ENCODE assay signal across 1 cellular context in the genomic region with DNA sequence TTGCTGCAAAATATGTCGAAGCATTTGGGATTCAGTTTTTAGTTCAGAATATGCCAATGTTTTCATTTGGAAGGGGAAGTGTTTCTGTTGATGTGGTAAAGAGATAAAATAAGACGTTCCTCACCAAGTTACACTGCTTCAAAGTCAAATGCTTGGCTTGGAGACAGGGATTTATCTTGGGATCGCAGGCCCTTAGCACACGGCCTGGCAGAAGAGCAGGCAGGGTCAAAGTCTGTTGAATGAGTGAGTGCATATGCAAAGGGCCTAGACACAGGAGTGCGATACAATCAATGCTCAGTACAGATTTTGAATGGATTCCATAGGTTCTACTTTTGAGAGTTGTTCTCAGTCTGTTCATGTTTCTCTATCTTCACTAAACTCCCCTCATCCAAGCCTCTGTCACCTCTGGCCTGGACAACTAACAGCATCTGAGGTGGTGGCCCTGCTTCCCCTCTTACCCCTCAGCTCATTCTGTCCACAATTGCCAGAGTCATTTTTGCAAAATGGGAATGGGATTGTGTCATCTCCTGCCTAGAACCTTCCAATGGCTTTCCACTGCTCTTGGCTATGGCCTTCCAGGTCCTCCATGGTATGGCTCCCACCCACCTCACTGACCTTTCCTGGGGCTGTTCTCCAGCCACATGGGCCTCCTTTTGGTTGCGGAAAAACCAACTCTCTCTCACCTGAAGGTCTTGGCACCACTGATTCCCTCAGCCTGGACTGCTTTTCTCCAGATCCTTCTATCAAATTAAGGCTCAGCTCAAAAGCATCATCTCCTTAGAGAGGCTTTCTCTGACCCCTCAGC.
TF ChIP-seq lines count a peak whose summit lies in the region.

No MANE protein-coding gene starts in this region.

TF ChIP-seq in liver, 16 proteins besides CTCF, POLR2A, EP300 and RAD21 (continued from another document):
- TF ChIP-seq, protein P1, sequence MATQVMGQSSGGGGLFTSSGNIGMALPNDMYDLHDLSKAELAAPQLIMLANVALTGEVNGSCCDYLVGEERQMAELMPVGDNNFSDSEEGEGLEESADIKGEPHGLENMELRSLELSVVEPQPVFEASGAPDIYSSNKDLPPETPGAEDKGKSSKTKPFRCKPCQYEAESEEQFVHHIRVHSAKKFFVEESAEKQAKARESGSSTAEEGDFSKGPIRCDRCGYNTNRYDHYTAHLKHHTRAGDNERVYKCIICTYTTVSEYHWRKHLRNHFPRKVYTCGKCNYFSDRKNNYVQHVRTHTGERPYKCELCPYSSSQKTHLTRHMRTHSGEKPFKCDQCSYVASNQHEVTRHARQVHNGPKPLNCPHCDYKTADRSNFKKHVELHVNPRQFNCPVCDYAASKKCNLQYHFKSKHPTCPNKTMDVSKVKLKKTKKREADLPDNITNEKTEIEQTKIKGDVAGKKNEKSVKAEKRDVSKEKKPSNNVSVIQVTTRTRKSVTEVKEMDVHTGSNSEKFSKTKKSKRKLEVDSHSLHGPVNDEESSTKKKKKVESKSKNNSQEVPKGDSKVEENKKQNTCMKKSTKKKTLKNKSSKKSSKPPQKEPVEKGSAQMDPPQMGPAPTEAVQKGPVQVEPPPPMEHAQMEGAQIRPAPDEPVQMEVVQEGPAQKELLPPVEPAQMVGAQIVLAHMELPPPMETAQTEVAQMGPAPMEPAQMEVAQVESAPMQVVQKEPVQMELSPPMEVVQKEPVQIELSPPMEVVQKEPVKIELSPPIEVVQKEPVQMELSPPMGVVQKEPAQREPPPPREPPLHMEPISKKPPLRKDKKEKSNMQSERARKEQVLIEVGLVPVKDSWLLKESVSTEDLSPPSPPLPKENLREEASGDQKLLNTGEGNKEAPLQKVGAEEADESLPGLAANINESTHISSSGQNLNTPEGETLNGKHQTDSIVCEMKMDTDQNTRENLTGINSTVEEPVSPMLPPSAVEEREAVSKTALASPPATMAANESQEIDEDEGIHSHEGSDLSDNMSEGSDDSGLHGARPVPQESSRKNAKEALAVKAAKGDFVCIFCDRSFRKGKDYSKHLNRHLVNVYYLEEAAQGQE (IDR thresholded peaks at IDR 0.05): peak; percentile 64
- TF ChIP-seq, protein P2, sequence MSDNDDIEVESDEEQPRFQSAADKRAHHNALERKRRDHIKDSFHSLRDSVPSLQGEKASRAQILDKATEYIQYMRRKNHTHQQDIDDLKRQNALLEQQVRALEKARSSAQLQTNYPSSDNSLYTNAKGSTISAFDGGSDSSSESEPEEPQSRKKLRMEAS (IDR thresholded peaks at IDR 0.05): peak; percentile 51
